ENCODE assay signal across 40 cellular contexts in the genomic region with DNA sequence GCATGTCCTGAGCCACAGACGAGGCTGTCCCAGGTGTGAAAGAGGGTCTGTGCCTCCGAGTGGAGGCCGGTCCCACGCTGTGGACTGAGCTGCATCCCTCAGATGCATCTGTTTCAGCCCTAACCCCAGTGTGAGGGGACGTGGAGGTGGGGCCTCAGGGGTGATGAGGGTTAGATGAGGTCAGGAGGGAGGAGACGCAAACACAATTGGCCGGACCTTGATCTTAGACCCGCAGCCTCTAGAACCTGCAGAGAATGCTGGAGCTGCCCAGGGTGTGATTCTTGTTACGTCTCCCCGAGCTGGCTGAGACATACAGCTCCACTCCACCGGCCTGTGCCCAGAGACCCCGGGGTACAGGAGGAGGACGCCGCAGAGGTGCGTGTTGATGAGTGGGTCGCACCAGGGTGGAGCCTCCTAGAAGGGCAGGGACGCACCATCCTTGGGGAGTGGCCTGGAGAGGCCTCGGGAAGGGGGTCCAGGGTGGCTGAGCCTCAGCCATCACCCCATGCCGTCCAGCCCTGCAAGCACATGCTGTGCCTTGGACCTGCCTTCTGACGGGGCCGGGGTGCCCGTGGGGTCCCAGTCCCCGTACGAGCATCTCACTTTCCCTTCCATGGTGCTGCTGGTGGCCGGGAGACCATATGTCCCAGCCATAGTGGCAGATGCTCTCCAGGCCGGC. TPM values are rescaled to one million over a fixed set of nuclear protein-coding genes. Genes with fewer than 3 reads are reported as not detected.
"Had no signal": no experiment of that assay in that cellular context is flagged by ENCODE, and none has a peak within 500 bp of the region (broad histone marks: within the 10 kb centered on the region; RNA-seq: fewer than 3 reads in every experiment).

No MANE protein-coding gene starts in this region.

- DNase-seq: activated CD4-positive, alpha-beta memory T cell treated with anti-CD3 and anti-CD28 coated beads for 36 hours; activated CD4-positive, alpha-beta T cell treated with anti-CD3 and anti-CD28 coated beads for 1 hour; activated CD4-positive, alpha-beta T cell treated with anti-CD3 and anti-CD28 coated beads for 36 hours; activated CD4-positive, alpha-beta T cell treated with anti-CD3 and anti-CD28 coated beads for 48 hours; activated CD4-positive, alpha-beta T cell treated with anti-CD3 and anti-CD28 coated beads, Interleukin-2, amount 10 ng/mL, durations not matched to agents 7 days and 5 days; activated CD4-positive, CD25-positive, alpha-beta regulatory T cell; activated CD8-positive, alpha-beta memory T cell treated with anti-CD3 and anti-CD28 coated beads, Interleukin-2, amount 50 U/mL, for 4 hours; activated CD8-positive, alpha-beta T cell treated with anti-CD3 and anti-CD28 coated beads for 36 hours; activated effector memory CD4-positive, alpha-beta T cell treated with anti-CD3 and anti-CD28 coated beads, Interleukin-2, amount 50 U/mL, for 16 hours; activated gamma-delta T cell treated with Interleukin-2 at 50 U/mL for 16 hours; activated naive CD4-positive, alpha-beta T cell; activated naive CD4-positive, alpha-beta T cell treated with anti-CD3 and anti-CD28 coated beads for 36 hours; activated naive CD4-positive, alpha-beta T cell treated with anti-CD3 and anti-CD28 coated beads, Interleukin-2, amount 50 U/mL, for 16 hours; activated naive CD8-positive, alpha-beta T cell treated with anti-CD3 and anti-CD28 coated beads for 36 hours; activated T-cell treated with anti-CD3 and anti-CD28 coated beads for 4 hours; activated T-cell treated with anti-CD3 and anti-CD28 coated beads, Interleukin-2, amount 50 U/mL, for 1 hour; activated T-cell treated with anti-CD3 and anti-CD28 coated beads, Interleukin-2, amount 50 U/mL, for 4 hours; activated T-cell treated with anti-CD3 and anti-CD28 coated beads, Interleukin-2, amount 50 U/mL, for 72 hours; adrenal gland; amniotic stem cell; aorta; body of pancreas; brain microvascular endothelial cell; central memory CD4-positive, alpha-beta T cell; T-cell; T-helper 17 cell; WERI-Rb-1 had no signal

- H3K4me3 ChIP-seq: adrenal gland, body of pancreas, breast epithelium had no signal

- H3K4me1 Mint-ChIP-seq: activated CD4-positive, alpha-beta T cell treated with anti-CD3 and anti-CD28 coated beads for 36 hours; activated CD4-positive, alpha-beta T cell treated with anti-CD3 and anti-CD28 coated beads, Interleukin-2, amount 10 ng/mL, durations not matched to agents 7 days and 5 days; activated naive CD8-positive, alpha-beta T cell treated with anti-CD3 and anti-CD28 coated beads for 36 hours; activated T-helper 17 cell treated with anti-CD3 and anti-CD28 coated beads, Interleukin-2, amount 50 U/mL, for 72 hours; T-cell; T-helper 17 cell; WTC11 had no signal

- ATAC-seq: activated CD4-positive, alpha-beta T cell treated with anti-CD3 and anti-CD28 coated beads for 36 hours; activated CD4-positive, CD25-positive, alpha-beta regulatory T cell treated with anti-CD3 and anti-CD28 coated beads, Interleukin-2, amount 50 U/mL, for 24 hours; activated CD8-positive, alpha-beta T cell treated with anti-CD3 and anti-CD28 coated beads for 36 hours; activated naive CD4-positive, alpha-beta T cell treated with anti-CD3 and anti-CD28 coated beads, Interleukin-2, amount 50 U/mL, for 72 hours; activated T-cell treated with anti-CD3 and anti-CD28 coated beads, Interleukin-2, amount 50 U/mL, for 4 hours; activated T-cell treated with anti-CD3 and anti-CD28 coated beads, Interleukin-2, amount 50 U/mL, for 72 hours; activated T-helper 17 cell treated with anti-CD3 and anti-CD28 coated beads, Interleukin-2, amount 50 U/mL, for 72 hours; body of pancreas; T-cell; T-helper 17 cell; WTC11 had no signal

- H3K9me3 Mint-ChIP-seq: activated CD4-positive, alpha-beta memory T cell treated with anti-CD3 and anti-CD28 coated beads for 36 hours; activated CD4-positive, alpha-beta T cell treated with anti-CD3 and anti-CD28 coated beads, Interleukin-2, amount 10 ng/mL, durations not matched to agents 7 days and 5 days; activated CD8-positive, alpha-beta T cell treated with anti-CD3 and anti-CD28 coated beads for 36 hours; activated naive CD4-positive, alpha-beta T cell treated with anti-CD3 and anti-CD28 coated beads for 36 hours; activated naive CD4-positive, alpha-beta T cell treated with anti-CD3 and anti-CD28 coated beads, Interleukin-2, amount 50 U/mL, for 72 hours; activated naive CD8-positive, alpha-beta T cell treated with anti-CD3 and anti-CD28 coated beads for 36 hours; activated T-cell treated with anti-CD3 and anti-CD28 coated beads, Interleukin-2, amount 50 U/mL, for 4 hours; activated T-cell treated with anti-CD3 and anti-CD28 coated beads, Interleukin-2, amount 50 U/mL, for 72 hours; activated T-helper 1 cell treated with anti-CD3 and anti-CD28 coated beads, Interleukin-12 subunit alpha, Interleukin-12 subunit beta, Interleukin-2, Interleukin-4 antibody, amounts not matched to agents 30 ng/mL and 10 ng/mL and 1 ng/mL, durations not matched to agents 14 hours and 24 hours and 36 hours; activated T-helper 17 cell treated with anti-CD3 and anti-CD28 coated beads, Interleukin-2, amount 50 U/mL, for 72 hours; T-cell; WTC11 had no signal

- H3K36me3 Mint-ChIP-seq: activated CD4-positive, alpha-beta memory T cell treated with anti-CD3 and anti-CD28 coated beads for 36 hours; activated naive CD4-positive, alpha-beta T cell treated with anti-CD3 and anti-CD28 coated beads, Interleukin-2, amount 50 U/mL, for 72 hours; activated naive CD8-positive, alpha-beta T cell treated with anti-CD3 and anti-CD28 coated beads for 36 hours; T-cell; WTC11 had no signal

- H3K27ac Mint-ChIP-seq: activated CD4-positive, alpha-beta memory T cell treated with anti-CD3 and anti-CD28 coated beads for 36 hours; activated CD4-positive, alpha-beta T cell treated with anti-CD3 and anti-CD28 coated beads for 36 hours; activated CD4-positive, alpha-beta T cell treated with anti-CD3 and anti-CD28 coated beads, Interleukin-2, amount 10 ng/mL, durations not matched to agents 7 days and 5 days; activated CD8-positive, alpha-beta T cell treated with anti-CD3 and anti-CD28 coated beads for 36 hours; activated naive CD4-positive, alpha-beta T cell treated with anti-CD3 and anti-CD28 coated beads for 36 hours; activated naive CD4-positive, alpha-beta T cell treated with anti-CD3 and anti-CD28 coated beads, Interleukin-2, amount 50 U/mL, for 72 hours; activated naive CD8-positive, alpha-beta T cell treated with anti-CD3 and anti-CD28 coated beads for 36 hours; activated T-cell treated with anti-CD3 and anti-CD28 coated beads, Interleukin-2, amount 50 U/mL, for 72 hours; activated T-helper 1 cell treated with anti-CD3 and anti-CD28 coated beads, Interleukin-12 subunit alpha, Interleukin-12 subunit beta, Interleukin-2, Interleukin-4 antibody, amounts not matched to agents 30 ng/mL and 10 ng/mL and 1 ng/mL, durations not matched to agents 14 hours and 24 hours and 36 hours; activated T-helper 17 cell treated with anti-CD3 and anti-CD28 coated beads, Interleukin-2, amount 50 U/mL, for 72 hours; T-cell; T-helper 17 cell; WTC11 had no signal

- H3K27ac ChIP-seq: adrenal gland, body of pancreas, brain microvascular endothelial cell, breast epithelium, WERI-Rb-1 had no signal

- H3K9me3 ChIP-seq: adrenal gland, body of pancreas, breast epithelium had no signal

- H3K27me3 ChIP-seq: adrenal gland had no signal

- H3K36me3 ChIP-seq: adrenal gland, brain microvascular endothelial cell, breast epithelium, WERI-Rb-1 had no signal

- FAIRE-seq: astrocyte, TTC549 had no signal

- H3K4me3 Mint-ChIP-seq: activated CD4-positive, alpha-beta memory T cell treated with anti-CD3 and anti-CD28 coated beads for 36 hours; activated CD4-positive, alpha-beta T cell treated with anti-CD3 and anti-CD28 coated beads for 36 hours; activated CD4-positive, alpha-beta T cell treated with anti-CD3 and anti-CD28 coated beads, Interleukin-2, amount 10 ng/mL, durations not matched to agents 7 days and 5 days; activated CD8-positive, alpha-beta T cell treated with anti-CD3 and anti-CD28 coated beads for 36 hours; activated naive CD4-positive, alpha-beta T cell treated with anti-CD3 and anti-CD28 coated beads for 36 hours; activated naive CD8-positive, alpha-beta T cell treated with anti-CD3 and anti-CD28 coated beads for 36 hours; activated T-cell treated with anti-CD3 and anti-CD28 coated beads, Interleukin-2, amount 50 U/mL, for 4 hours; activated T-cell treated with anti-CD3 and anti-CD28 coated beads, Interleukin-2, amount 50 U/mL, for 72 hours; activated T-helper 1 cell treated with anti-CD3 and anti-CD28 coated beads, Interleukin-12 subunit alpha, Interleukin-12 subunit beta, Interleukin-2, Interleukin-4 antibody, amounts not matched to agents 30 ng/mL and 10 ng/mL and 1 ng/mL, durations not matched to agents 14 hours and 24 hours and 36 hours; activated T-helper 17 cell treated with anti-CD3 and anti-CD28 coated beads, Interleukin-2, amount 50 U/mL, for 72 hours; T-cell; T-helper 17 cell; WTC11 had no signal

- H3K4me1 ChIP-seq: adrenal gland, breast epithelium had no signal

- H3K27me3 Mint-ChIP-seq: activated naive CD8-positive, alpha-beta T cell treated with anti-CD3 and anti-CD28 coated beads for 36 hours; activated T-helper 17 cell treated with anti-CD3 and anti-CD28 coated beads, Interleukin-2, amount 50 U/mL, for 72 hours had no signal

RNA-seq across cellular contexts. Expression of a gene that starts 16.6 kb away (rescaled TPM):
- total RNA-seq: activated CD4-positive, alpha-beta memory T cell treated with anti-CD3 and anti-CD28 coated beads for 36 hours; activated CD4-positive, alpha-beta T cell treated with anti-CD3 and anti-CD28 coated beads for 36 hours; activated CD4-positive, alpha-beta T cell treated with anti-CD3 and anti-CD28 coated beads, Interleukin-2, amount 10 ng/mL, durations not matched to agents 7 days and 5 days; activated CD8-positive, alpha-beta memory T cell treated with anti-CD3 and anti-CD28 coated beads for 36 hours; activated CD8-positive, alpha-beta T cell treated with anti-CD3 and anti-CD28 coated beads for 36 hours; activated naive CD4-positive, alpha-beta T cell treated with anti-CD3 and anti-CD28 coated beads for 36 hours; activated naive CD4-positive, alpha-beta T cell treated with anti-CD3 and anti-CD28 coated beads, Interleukin-2, amount 50 U/mL, for 72 hours; activated naive CD8-positive, alpha-beta T cell treated with anti-CD3 and anti-CD28 coated beads for 36 hours; activated T-cell treated with anti-CD3 and anti-CD28 coated beads, Interleukin-2, amount 50 U/mL, for 4 hours; activated T-cell treated with anti-CD3 and anti-CD28 coated beads, Interleukin-2, amount 50 U/mL, for 72 hours; activated T-helper 1 cell treated with anti-CD3 and anti-CD28 coated beads, Interleukin-12 subunit alpha, Interleukin-12 subunit beta, Interleukin-2, Interleukin-4 antibody, amounts not matched to agents 30 ng/mL and 10 ng/mL and 1 ng/mL, durations not matched to agents 14 hours and 24 hours and 36 hours; activated T-helper 17 cell treated with anti-CD3 and anti-CD28 coated beads, Interleukin-2, amount 50 U/mL, for 72 hours; astrocyte; body of pancreas; breast epithelium; cardiac septum; cerebellum; T-cell; T-helper 1 cell treated with Interleukin-12 subunit alpha and Interleukin-12 subunit beta and Interleukin-4 antibody, amounts not matched to agents 30 ng/mL and 1 ng/mL, for 36 hours; T-helper 17 cell; T-helper 2 cell treated with Interferon-gamma antibody and Interleukin-4, amounts not matched to agents 100 ng/mL and 5 ng/mL, for 36 hours had no signal

RNA-seq across cellular contexts. Expression of a gene that starts 40.1 kb away (rescaled TPM):
- total RNA-seq: activated CD4-positive, alpha-beta memory T cell treated with anti-CD3 and anti-CD28 coated beads for 36 hours; activated CD4-positive, alpha-beta T cell treated with anti-CD3 and anti-CD28 coated beads for 36 hours; activated CD4-positive, alpha-beta T cell treated with anti-CD3 and anti-CD28 coated beads, Interleukin-2, amount 10 ng/mL, durations not matched to agents 7 days and 5 days; activated CD8-positive, alpha-beta memory T cell treated with anti-CD3 and anti-CD28 coated beads for 36 hours; activated CD8-positive, alpha-beta T cell treated with anti-CD3 and anti-CD28 coated beads for 36 hours; activated naive CD4-positive, alpha-beta T cell treated with anti-CD3 and anti-CD28 coated beads for 36 hours; activated naive CD4-positive, alpha-beta T cell treated with anti-CD3 and anti-CD28 coated beads, Interleukin-2, amount 50 U/mL, for 72 hours; activated naive CD8-positive, alpha-beta T cell treated with anti-CD3 and anti-CD28 coated beads for 36 hours; activated T-cell treated with anti-CD3 and anti-CD28 coated beads, Interleukin-2, amount 50 U/mL, for 4 hours; activated T-cell treated with anti-CD3 and anti-CD28 coated beads, Interleukin-2, amount 50 U/mL, for 72 hours; activated T-helper 1 cell treated with anti-CD3 and anti-CD28 coated beads, Interleukin-12 subunit alpha, Interleukin-12 subunit beta, Interleukin-2, Interleukin-4 antibody, amounts not matched to agents 30 ng/mL and 10 ng/mL and 1 ng/mL, durations not matched to agents 14 hours and 24 hours and 36 hours; activated T-helper 17 cell treated with anti-CD3 and anti-CD28 coated beads, Interleukin-2, amount 50 U/mL, for 72 hours; astrocyte; breast epithelium; cerebellum; T-cell; T-helper 1 cell treated with Interleukin-12 subunit alpha and Interleukin-12 subunit beta and Interleukin-4 antibody, amounts not matched to agents 30 ng/mL and 1 ng/mL, for 36 hours; T-helper 17 cell; T-helper 2 cell treated with Interferon-gamma antibody and Interleukin-4, amounts not matched to agents 100 ng/mL and 5 ng/mL, for 36 hours had no signal
